In genomic region chr17:81869221-81870154, GRCh38 we compare ENCODE assay signal across 8 cellular contexts. TPM values are rescaled to one million over a fixed set of nuclear protein-coding genes. Genes with fewer than 3 reads are reported as not detected.
DNase-seq lines count a peak whose midpoint lies in the region; ATAC-seq lines count a peak whose summit lies in the region.

No MANE protein-coding gene starts in this region.

- ATAC-seq in activated T-cell treated with anti-CD3 and anti-CD28 coated beads, Interleukin-2, amount 50 U/mL, for 4 hours: no peak
- no peak for ATAC-seq in HG03521 (IDR thresholded peaks at IDR 0.05; ENCODE audit: unreplicated experiment)

- peaks cover 0 to 3% of the 10 kb centered on the region in 2 donors for H3K27me3 Mint-ChIP-seq in CD8-positive, alpha-beta memory T cell
- no peaks in the 10 kb centered on the region for H3K27me3 Mint-ChIP-seq in activated T-cell treated with anti-CD3 and anti-CD28 coated beads, Interleukin-2, amount 50 U/mL, for 4 hours (ENCODE audit: low read depth)

- no peaks in the 10 kb centered on the region for H3K27me3 ChIP-seq in CD8-positive, alpha-beta memory T cell (ENCODE audit: insufficient read depth, low read length, poor library complexity, severe bottlenecking)

- H3K9me3 Mint-ChIP-seq in CD8-positive, alpha-beta memory T cell: no peaks in the 10 kb centered on the region
- no peaks in the 10 kb centered on the region for H3K9me3 Mint-ChIP-seq in activated T-cell treated with anti-CD3 and anti-CD28 coated beads, Interleukin-2, amount 50 U/mL, for 4 hours

- POLR2A ChIA-PET in CD8-positive, alpha-beta memory T cell (lab: Charles Lee): interaction anchor here (0.6 to 3.1 kb wide), 8 partner anchors 8 to 229 kb away, joined by 3 to 32 read pairs (median 6); partner anchors contain the start of genes CENPX, FASN, LRRC45 and MAFG

- peak overlapping the region; percentile 88 to 99 (median 93) for H3K27ac Mint-ChIP-seq in CD8-positive, alpha-beta memory T cell

- H3K4me3 Mint-ChIP-seq in CD8-positive, alpha-beta memory T cell: peak overlapping the region; percentile 82 to 92 (median 88)
- peak overlapping the region; percentile 88 for H3K4me3 Mint-ChIP-seq in activated T-cell treated with anti-CD3 and anti-CD28 coated beads, Interleukin-2, amount 50 U/mL, for 4 hours

- DNase-seq in CD8-positive, alpha-beta memory T cell: peak in 3 of 5 donors; percentile 21 to 39 (median 21)
- peak; percentile 73 for DNase-seq in HuH-7 (ENCODE audit: low spot score)
- no peak for DNase-seq in activated T-cell treated with anti-CD3 and anti-CD28 coated beads, Interleukin-2, amount 50 U/mL, for 4 hours
- DNase-seq in germinal center (ENCODE audit: low spot score): peak; percentile 76
- peak; percentile 85 for DNase-seq in posterior vena cava (ENCODE audit: low spot score)
- DNase-seq in medulla oblongata (ENCODE audit: extremely low spot score): no peak
- no peak for DNase-seq in putamen (ENCODE audit: low spot score)

- H3K9me3 ChIP-seq in CD8-positive, alpha-beta memory T cell (ENCODE audit: low read length): no peaks in the 10 kb centered on the region

- peak overlapping the region; percentile 96 for H3K27ac ChIP-seq in CD8-positive, alpha-beta memory T cell (ENCODE audit: low read depth, low read length)

- H3K4me3 ChIP-seq in CD8-positive, alpha-beta memory T cell (ENCODE audit: low read length): peak overlapping the region; percentile 84

- H3K36me3 Mint-ChIP-seq in CD8-positive, alpha-beta memory T cell: peaks cover 0 to 34% (median 2%) of the 10 kb centered on the region in 3 donors
- H3K36me3 Mint-ChIP-seq in activated T-cell treated with anti-CD3 and anti-CD28 coated beads, Interleukin-2, amount 50 U/mL, for 4 hours (ENCODE audit: insufficient read depth): peaks cover 4% of the 10 kb centered on the region

- peaks cover 50% of the 10 kb centered on the region for H3K4me1 ChIP-seq in CD8-positive, alpha-beta memory T cell (ENCODE audit: insufficient read depth, low read length)

- intact Hi-C loops in posterior vena cava (cut with DNase I): no loop called here

- peaks cover 21% of the 10 kb centered on the region for H3K36me3 ChIP-seq in CD8-positive, alpha-beta memory T cell (ENCODE audit: insufficient read depth, low read length)

- H3K4me1 Mint-ChIP-seq in CD8-positive, alpha-beta memory T cell: peaks cover 23 to 54% (median 25%) of the 10 kb centered on the region in 3 donors
- H3K4me1 Mint-ChIP-seq in activated T-cell treated with anti-CD3 and anti-CD28 coated beads, Interleukin-2, amount 50 U/mL, for 4 hours (ENCODE audit: low read depth): peaks cover 40% of the 10 kb centered on the region

- CTCF ChIA-PET in CD8-positive, alpha-beta memory T cell (lab: Charles Lee): interaction anchor here (0.7 to 1.8 kb wide), 11 partner anchors 9 to 90 kb away, joined by 3 to 5 read pairs (median 3); partner anchors contain the start of genes MAFG, P4HB and PPP1R27

RNA-seq across cellular contexts. Expression of gene ARHGDIA, which starts 1.6 kb away (rescaled TPM):
- total RNA-seq in CD8-positive, alpha-beta memory T cell: 100 to 1,000 TPM; 662 to 677 TPM
- 237 TPM for polyA plus RNA-seq in CD8-positive, alpha-beta memory T cell
- total RNA-seq in activated T-cell treated with anti-CD3 and anti-CD28 coated beads, Interleukin-2, amount 50 U/mL, for 4 hours: 100 to 1,000 TPM; 789 to 858 (median 821) TPM
- total RNA-seq in posterior vena cava: 100 to 1,000 TPM; 375 to 421 TPM

RNA-seq across cellular contexts. Expression of gene P4HB, which starts 9.2 kb away (rescaled TPM):
- total RNA-seq in CD8-positive, alpha-beta memory T cell: 100 to 1,000 TPM; 463 to 482 TPM
- 342 TPM for polyA plus RNA-seq in CD8-positive, alpha-beta memory T cell
- total RNA-seq in activated T-cell treated with anti-CD3 and anti-CD28 coated beads, Interleukin-2, amount 50 U/mL, for 4 hours: 100 to 1,000 TPM; 442 to 487 (median 478) TPM
- 100 to 1,000 TPM; 339 to 482 TPM for total RNA-seq in posterior vena cava

RNA-seq across cellular contexts. Expression of gene ALYREF, which starts 21.9 kb away (rescaled TPM):
- 100 to 1,000 TPM; 326 to 337 TPM for total RNA-seq in CD8-positive, alpha-beta memory T cell
- 60.4 TPM for polyA plus RNA-seq in CD8-positive, alpha-beta memory T cell
- 100 to 1,000 TPM; 321 to 369 (median 324) TPM for total RNA-seq in activated T-cell treated with anti-CD3 and anti-CD28 coated beads, Interleukin-2, amount 50 U/mL, for 4 hours
- 10 to 100 TPM; 34.3 to 36.3 TPM for total RNA-seq in posterior vena cava

RNA-seq across cellular contexts. Expression of gene ANAPC11, which starts 22.0 kb away (rescaled TPM):
- 100 to 1,000 TPM; 146 to 149 TPM for total RNA-seq in CD8-positive, alpha-beta memory T cell
- polyA plus RNA-seq in CD8-positive, alpha-beta memory T cell: 287 TPM
- 100 to 1,000 TPM; 128 to 157 (median 153) TPM for total RNA-seq in activated T-cell treated with anti-CD3 and anti-CD28 coated beads, Interleukin-2, amount 50 U/mL, for 4 hours
- total RNA-seq in posterior vena cava: 10 to 100 TPM; 73.3 to 84.8 TPM

RNA-seq across cellular contexts. Expression of gene NPB, which starts 32.5 kb away (rescaled TPM):
- under 1 TPM; 0.57 to 0.62 TPM for total RNA-seq in CD8-positive, alpha-beta memory T cell
- not detected for polyA plus RNA-seq in CD8-positive, alpha-beta memory T cell
- under 1 TPM in 2 of 3 donors, not detected in 1; 0.14 to 0.24 TPM for total RNA-seq in activated T-cell treated with anti-CD3 and anti-CD28 coated beads, Interleukin-2, amount 50 U/mL, for 4 hours
- total RNA-seq in posterior vena cava: under 1 TPM; 0.29 to 0.46 TPM

Comparison
In these comparisons a context has a peak if more than half of its experiments do, and no peak if none do; other contexts are left out.
1. DNase-seq: peak in CD8-positive, alpha-beta memory T cell (3 of 5), HuH-7 (single experiment), germinal center (single experiment) and posterior vena cava (single experiment); none in activated T-cell treated with anti-CD3 and anti-CD28 coated beads, Interleukin-2, amount 50 U/mL, for 4 hours (single experiment), medulla oblongata (single experiment) and putamen (single experiment).
2. RNA of gene ALYREF, which starts 21.9 kb away (total RNA-seq): 326 to 337 TPM in CD8-positive, alpha-beta memory T cell and 321 to 369 TPM in activated T-cell treated with anti-CD3 and anti-CD28 coated beads, Interleukin-2, amount 50 U/mL, for 4 hours; 34.3 to 36.3 TPM in posterior vena cava; every median in the first group is over 4 times any median in the second.